Comparison of ENCODE assay signal across 1 cellular context in the genomic region with DNA sequence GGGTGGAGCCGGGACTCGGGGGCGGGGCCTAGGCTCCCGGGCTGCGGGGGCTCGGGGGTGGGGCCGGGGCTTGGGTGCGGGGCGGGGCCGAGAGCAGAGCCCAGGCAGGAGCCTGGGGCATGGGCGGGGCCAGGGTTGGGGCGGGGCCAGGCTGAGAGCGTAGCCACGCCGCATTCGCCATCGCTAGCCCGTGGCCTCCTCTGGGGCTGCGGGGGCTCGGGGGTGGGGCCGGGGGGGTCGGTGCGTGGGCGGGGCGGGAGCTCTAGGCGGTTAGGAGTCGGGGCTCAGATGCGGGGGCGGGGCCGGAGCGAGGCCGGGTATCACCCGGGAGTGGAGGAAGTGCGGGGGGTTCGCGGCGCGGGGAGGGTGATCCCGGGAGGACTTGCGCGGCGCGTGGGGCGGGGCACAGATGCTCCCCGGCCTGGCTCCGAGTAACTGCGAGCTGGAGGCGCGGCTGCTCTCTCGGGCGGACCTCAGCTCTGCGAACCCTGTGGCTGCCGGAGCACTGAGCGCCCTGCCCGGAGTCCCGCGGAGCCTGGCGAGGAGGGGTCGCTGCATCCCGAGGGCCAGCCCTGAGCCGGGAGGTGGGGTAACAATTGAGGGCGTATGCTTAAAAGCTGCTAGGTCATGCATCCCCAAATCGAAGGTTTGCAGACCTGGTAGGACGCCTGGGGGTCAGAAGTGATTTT.
TF ChIP-seq lines count a peak whose summit lies in the region.

No MANE protein-coding gene starts in this region.

TF ChIP-seq in HepG2, 621 proteins besides CTCF, POLR2A, EP300 and RAD21 (continued from another document and continues in another):
- TF ChIP-seq, protein P1, sequence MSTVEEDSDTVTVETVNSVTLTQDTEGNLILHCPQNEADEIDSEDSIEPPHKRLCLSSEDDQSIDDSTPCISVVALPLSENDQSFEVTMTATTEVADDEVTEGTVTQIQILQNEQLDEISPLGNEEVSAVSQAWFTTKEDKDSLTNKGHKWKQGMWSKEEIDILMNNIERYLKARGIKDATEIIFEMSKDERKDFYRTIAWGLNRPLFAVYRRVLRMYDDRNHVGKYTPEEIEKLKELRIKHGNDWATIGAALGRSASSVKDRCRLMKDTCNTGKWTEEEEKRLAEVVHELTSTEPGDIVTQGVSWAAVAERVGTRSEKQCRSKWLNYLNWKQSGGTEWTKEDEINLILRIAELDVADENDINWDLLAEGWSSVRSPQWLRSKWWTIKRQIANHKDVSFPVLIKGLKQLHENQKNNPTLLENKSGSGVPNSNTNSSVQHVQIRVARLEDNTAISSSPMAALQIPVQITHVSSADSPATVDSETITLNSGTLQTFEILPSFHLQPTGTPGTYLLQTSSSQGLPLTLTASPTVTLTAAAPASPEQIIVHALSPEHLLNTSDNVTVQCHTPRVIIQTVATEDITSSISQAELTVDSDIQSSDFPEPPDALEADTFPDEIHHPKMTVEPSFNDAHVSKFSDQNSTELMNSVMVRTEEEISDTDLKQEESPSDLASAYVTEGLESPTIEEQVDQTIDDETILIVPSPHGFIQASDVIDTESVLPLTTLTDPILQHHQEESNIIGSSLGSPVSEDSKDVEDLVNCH (CRISPR knock-in tag; IDR thresholded peaks at IDR 0.05), result no peak
- TF ChIP-seq ZNF615 (CRISPR knock-in tag; IDR thresholded peaks at IDR 0.05; ENCODE audit: borderline replicate concordance) (no peak), MED1 (CRISPR knock-in tag; IDR thresholded peaks at IDR 0.05) (peak; percentile 51), ATF7 (IDR thresholded peaks at IDR 0.05) (no peak), ATF7 (CRISPR knock-in tag; IDR thresholded peaks at IDR 0.05) (no peak), TMF1 (CRISPR knock-in tag; IDR thresholded peaks at IDR 0.05; ENCODE audit: low read depth) (no peak), THYN1 (CRISPR knock-in tag; IDR thresholded peaks at IDR 0.05; ENCODE audit: borderline replicate concordance, low read depth) (no peak), SIX4 (CRISPR knock-in tag; IDR thresholded peaks at IDR 0.05) (peak; percentile 30; the same call in 1 of the 2 replicates), TP53 (CRISPR knock-in tag; conservative IDR thresholded peaks at IDR 0.05) (no peak), ZNF816 (CRISPR knock-in tag; IDR thresholded peaks at IDR 0.05; ENCODE audit: borderline replicate concordance) (0 out of 2 replicates have a peak, but pooled peaks have one; percentile 50), EEA1 (CRISPR knock-in tag; IDR thresholded peaks at IDR 0.05; ENCODE audit: borderline replicate concordance) (peak; percentile 66; the same call in 1 of the 2 replicates), SRSF9 (IDR thresholded peaks at IDR 0.05; ENCODE audit: borderline replicate concordance, insufficient read depth, low read depth, low read length, poor library complexity, severe bottlenecking) (no peak), GATAD1 (CRISPR knock-in tag; IDR thresholded peaks at IDR 0.05) (peak; percentile 67), SMYD3 (CRISPR knock-in tag; IDR thresholded peaks at IDR 0.05) (no peak), SMAD3 (CRISPR knock-in tag; IDR thresholded peaks at IDR 0.05) (no peak), U2AF1 (optimal IDR thresholded peaks at IDR 0.05; ENCODE audit: low read depth, low read length) (no peak), RXRA (CRISPR knock-in tag; IDR thresholded peaks at IDR 0.05) (peak; percentile 74), ZNF749 (CRISPR knock-in tag; IDR thresholded peaks at IDR 0.05; ENCODE audit: borderline replicate concordance) (no peak), MTA3 (CRISPR knock-in tag; IDR thresholded peaks at IDR 0.05) (no peak), ZNF572 (CRISPR knock-in tag; IDR thresholded peaks at IDR 0.05) (no peak), ZNF441 (CRISPR knock-in tag; IDR thresholded peaks at IDR 0.05; ENCODE audit: borderline replicate concordance) (peak; percentile 24; the same call in 1 of the 2 replicates), SALL2 (CRISPR knock-in tag; IDR thresholded peaks at IDR 0.05) (no peak; the same call in 1 of the 2 replicates), SMC3 (IDR thresholded peaks at IDR 0.05; ENCODE audit: low read length) (no peak), MEIS2 (CRISPR knock-in tag; IDR thresholded peaks at IDR 0.05) (0 out of 2 replicates have a peak, but pooled peaks have one; percentile 45), SKI (IDR thresholded peaks at IDR 0.05; ENCODE audit: partially characterized antibody) (no peak)
- TF ChIP-seq, protein P2, sequence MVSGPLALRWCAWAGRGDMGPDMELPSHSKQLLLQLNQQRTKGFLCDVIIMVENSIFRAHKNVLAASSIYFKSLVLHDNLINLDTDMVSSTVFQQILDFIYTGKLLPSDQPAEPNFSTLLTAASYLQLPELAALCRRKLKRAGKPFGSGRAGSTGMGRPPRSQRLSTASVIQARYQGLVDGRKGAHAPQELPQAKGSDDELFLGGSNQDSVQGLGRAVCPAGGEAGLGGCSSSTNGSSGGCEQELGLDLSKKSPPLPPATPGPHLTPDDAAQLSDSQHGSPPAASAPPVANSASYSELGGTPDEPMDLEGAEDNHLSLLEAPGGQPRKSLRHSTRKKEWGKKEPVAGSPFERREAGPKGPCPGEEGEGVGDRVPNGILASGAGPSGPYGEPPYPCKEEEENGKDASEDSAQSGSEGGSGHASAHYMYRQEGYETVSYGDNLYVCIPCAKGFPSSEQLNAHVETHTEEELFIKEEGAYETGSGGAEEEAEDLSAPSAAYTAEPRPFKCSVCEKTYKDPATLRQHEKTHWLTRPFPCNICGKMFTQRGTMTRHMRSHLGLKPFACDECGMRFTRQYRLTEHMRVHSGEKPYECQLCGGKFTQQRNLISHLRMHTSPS (CRISPR knock-in tag; IDR thresholded peaks at IDR 0.05; ENCODE audit: low read depth), result no peak
- TF ChIP-seq, protein P3, sequence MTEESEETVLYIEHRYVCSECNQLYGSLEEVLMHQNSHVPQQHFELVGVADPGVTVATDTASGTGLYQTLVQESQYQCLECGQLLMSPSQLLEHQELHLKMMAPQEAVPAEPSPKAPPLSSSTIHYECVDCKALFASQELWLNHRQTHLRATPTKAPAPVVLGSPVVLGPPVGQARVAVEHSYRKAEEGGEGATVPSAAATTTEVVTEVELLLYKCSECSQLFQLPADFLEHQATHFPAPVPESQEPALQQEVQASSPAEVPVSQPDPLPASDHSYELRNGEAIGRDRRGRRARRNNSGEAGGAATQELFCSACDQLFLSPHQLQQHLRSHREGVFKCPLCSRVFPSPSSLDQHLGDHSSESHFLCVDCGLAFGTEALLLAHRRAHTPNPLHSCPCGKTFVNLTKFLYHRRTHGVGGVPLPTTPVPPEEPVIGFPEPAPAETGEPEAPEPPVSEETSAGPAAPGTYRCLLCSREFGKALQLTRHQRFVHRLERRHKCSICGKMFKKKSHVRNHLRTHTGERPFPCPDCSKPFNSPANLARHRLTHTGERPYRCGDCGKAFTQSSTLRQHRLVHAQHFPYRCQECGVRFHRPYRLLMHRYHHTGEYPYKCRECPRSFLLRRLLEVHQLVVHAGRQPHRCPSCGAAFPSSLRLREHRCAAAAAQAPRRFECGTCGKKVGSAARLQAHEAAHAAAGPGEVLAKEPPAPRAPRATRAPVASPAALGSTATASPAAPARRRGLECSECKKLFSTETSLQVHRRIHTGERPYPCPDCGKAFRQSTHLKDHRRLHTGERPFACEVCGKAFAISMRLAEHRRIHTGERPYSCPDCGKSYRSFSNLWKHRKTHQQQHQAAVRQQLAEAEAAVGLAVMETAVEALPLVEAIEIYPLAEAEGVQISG (CRISPR knock-in tag; IDR thresholded peaks at IDR 0.05), result peak; percentile 62
- TF ChIP-seq, protein P4, sequence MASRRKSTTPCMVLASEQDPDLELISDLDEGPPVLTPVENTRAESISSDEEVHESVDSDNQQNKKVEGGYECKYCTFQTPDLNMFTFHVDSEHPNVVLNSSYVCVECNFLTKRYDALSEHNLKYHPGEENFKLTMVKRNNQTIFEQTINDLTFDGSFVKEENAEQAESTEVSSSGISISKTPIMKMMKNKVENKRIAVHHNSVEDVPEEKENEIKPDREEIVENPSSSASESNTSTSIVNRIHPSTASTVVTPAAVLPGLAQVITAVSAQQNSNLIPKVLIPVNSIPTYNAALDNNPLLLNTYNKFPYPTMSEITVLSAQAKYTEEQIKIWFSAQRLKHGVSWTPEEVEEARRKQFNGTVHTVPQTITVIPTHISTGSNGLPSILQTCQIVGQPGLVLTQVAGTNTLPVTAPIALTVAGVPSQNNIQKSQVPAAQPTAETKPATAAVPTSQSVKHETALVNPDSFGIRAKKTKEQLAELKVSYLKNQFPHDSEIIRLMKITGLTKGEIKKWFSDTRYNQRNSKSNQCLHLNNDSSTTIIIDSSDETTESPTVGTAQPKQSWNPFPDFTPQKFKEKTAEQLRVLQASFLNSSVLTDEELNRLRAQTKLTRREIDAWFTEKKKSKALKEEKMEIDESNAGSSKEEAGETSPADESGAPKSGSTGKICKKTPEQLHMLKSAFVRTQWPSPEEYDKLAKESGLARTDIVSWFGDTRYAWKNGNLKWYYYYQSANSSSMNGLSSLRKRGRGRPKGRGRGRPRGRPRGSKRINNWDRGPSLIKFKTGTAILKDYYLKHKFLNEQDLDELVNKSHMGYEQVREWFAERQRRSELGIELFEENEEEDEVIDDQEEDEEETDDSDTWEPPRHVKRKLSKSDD (CRISPR knock-in tag; IDR thresholded peaks at IDR 0.05; ENCODE audit: low read depth), result no peak
- TF ChIP-seq, protein P5, sequence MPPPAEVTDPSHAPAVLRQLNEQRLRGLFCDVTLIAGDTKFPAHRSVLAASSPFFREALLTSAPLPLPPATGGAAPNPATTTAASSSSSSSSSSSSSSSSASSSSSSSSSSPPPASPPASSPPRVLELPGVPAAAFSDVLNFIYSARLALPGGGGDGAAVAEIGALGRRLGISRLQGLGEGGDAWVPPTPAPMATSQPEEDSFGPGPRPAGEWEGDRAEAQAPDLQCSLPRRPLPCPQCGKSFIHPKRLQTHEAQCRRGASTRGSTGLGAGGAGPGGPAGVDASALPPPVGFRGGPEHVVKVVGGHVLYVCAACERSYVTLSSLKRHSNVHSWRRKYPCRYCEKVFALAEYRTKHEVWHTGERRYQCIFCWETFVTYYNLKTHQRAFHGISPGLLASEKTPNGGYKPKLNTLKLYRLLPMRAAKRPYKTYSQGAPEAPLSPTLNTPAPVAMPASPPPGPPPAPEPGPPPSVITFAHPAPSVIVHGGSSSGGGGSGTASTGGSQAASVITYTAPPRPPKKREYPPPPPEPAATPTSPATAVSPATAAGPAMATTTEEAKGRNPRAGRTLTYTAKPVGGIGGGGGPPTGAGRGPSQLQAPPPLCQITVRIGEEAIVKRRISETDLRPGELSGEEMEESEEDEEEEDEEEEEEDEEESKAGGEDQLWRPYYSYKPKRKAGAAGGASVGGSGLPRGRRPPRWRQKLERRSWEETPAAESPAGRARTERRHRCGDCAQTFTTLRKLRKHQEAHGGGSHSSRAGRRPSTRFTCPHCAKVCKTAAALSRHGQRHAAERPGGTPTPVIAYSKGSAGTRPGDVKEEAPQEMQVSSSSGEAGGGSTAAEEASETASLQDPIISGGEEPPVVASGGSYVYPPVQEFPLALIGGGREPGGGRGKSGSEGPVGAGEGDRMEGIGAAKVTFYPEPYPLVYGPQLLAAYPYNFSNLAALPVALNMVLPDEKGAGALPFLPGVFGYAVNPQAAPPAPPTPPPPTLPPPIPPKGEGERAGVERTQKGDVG (CRISPR knock-in tag; IDR thresholded peaks at IDR 0.05; ENCODE audit: borderline replicate concordance), result no peak
- TF ChIP-seq, protein P6, sequence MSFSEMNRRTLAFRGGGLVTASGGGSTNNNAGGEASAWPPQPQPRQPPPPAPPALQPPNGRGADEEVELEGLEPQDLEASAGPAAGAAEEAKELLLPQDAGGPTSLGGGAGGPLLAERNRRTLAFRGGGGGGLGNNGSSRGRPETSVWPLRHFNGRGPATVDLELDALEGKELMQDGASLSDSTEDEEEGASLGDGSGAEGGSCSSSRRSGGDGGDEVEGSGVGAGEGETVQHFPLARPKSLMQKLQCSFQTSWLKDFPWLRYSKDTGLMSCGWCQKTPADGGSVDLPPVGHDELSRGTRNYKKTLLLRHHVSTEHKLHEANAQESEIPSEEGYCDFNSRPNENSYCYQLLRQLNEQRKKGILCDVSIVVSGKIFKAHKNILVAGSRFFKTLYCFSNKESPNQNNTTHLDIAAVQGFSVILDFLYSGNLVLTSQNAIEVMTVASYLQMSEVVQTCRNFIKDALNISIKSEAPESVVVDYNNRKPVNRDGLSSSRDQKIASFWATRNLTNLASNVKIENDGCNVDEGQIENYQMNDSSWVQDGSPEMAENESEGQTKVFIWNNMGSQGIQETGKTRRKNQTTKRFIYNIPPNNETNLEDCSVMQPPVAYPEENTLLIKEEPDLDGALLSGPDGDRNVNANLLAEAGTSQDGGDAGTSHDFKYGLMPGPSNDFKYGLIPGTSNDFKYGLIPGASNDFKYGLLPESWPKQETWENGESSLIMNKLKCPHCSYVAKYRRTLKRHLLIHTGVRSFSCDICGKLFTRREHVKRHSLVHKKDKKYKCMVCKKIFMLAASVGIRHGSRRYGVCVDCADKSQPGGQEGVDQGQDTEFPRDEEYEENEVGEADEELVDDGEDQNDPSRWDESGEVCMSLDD (CRISPR knock-in tag; IDR thresholded peaks at IDR 0.05; ENCODE audit: borderline replicate concordance), result peak; percentile 80
- TF ChIP-seq, protein P7, sequence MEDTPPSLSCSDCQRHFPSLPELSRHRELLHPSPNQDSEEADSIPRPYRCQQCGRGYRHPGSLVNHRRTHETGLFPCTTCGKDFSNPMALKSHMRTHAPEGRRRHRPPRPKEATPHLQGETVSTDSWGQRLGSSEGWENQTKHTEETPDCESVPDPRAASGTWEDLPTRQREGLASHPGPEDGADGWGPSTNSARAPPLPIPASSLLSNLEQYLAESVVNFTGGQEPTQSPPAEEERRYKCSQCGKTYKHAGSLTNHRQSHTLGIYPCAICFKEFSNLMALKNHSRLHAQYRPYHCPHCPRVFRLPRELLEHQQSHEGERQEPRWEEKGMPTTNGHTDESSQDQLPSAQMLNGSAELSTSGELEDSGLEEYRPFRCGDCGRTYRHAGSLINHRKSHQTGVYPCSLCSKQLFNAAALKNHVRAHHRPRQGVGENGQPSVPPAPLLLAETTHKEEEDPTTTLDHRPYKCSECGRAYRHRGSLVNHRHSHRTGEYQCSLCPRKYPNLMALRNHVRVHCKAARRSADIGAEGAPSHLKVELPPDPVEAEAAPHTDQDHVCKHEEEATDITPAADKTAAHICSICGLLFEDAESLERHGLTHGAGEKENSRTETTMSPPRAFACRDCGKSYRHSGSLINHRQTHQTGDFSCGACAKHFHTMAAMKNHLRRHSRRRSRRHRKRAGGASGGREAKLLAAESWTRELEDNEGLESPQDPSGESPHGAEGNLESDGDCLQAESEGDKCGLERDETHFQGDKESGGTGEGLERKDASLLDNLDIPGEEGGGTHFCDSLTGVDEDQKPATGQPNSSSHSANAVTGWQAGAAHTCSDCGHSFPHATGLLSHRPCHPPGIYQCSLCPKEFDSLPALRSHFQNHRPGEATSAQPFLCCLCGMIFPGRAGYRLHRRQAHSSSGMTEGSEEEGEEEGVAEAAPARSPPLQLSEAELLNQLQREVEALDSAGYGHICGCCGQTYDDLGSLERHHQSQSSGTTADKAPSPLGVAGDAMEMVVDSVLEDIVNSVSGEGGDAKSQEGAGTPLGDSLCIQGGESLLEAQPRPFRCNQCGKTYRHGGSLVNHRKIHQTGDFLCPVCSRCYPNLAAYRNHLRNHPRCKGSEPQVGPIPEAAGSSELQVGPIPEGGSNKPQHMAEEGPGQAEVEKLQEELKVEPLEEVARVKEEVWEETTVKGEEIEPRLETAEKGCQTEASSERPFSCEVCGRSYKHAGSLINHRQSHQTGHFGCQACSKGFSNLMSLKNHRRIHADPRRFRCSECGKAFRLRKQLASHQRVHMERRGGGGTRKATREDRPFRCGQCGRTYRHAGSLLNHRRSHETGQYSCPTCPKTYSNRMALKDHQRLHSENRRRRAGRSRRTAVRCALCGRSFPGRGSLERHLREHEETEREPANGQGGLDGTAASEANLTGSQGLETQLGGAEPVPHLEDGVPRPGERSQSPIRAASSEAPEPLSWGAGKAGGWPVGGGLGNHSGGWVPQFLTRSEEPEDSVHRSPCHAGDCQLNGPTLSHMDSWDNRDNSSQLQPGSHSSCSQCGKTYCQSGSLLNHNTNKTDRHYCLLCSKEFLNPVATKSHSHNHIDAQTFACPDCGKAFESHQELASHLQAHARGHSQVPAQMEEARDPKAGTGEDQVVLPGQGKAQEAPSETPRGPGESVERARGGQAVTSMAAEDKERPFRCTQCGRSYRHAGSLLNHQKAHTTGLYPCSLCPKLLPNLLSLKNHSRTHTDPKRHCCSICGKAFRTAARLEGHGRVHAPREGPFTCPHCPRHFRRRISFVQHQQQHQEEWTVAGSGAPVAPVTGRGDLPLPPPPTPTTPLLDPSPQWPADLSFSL (CRISPR knock-in tag; IDR thresholded peaks at IDR 0.05), result no peak
